25 cellular contexts compared by ENCODE assay signal in genomic region chr4:16048639-16049448, GRCh38. TPM values are rescaled to one million over a fixed set of nuclear protein-coding genes. Genes with fewer than 3 reads are reported as not detected.
DNase-seq lines count a peak whose midpoint lies in the region; ATAC-seq and TF ChIP-seq lines count a peak whose summit lies in the region.
"Had no signal": no experiment of that assay in that cellular context is flagged by ENCODE, and none has a peak within 500 bp of the region (broad histone marks: within the 10 kb centered on the region; RNA-seq: fewer than 3 reads in every experiment).

No MANE protein-coding gene starts in this region.

- H3K4me1 ChIP-seq in right cardiac atrium (ENCODE audit: control insufficient read depth, insufficient read depth, low read length): no peaks in the 10 kb centered on the region
- peaks cover 8% of the 10 kb centered on the region for H3K4me1 ChIP-seq in left ventricle myocardium inferior

- H3K4me3 ChIP-seq in right cardiac atrium (ENCODE audit: low read length) (no peak overlapping the region), left ventricle myocardium inferior (no peak overlapping the region), astrocyte of the cerebellum (ENCODE audit: low read depth, low read length) (no peak overlapping the region)
- H3K4me3 ChIP-seq: SK-N-MC had no signal

- no peaks in the 10 kb centered on the region for H3K27me3 Mint-ChIP-seq in nephron progenitor cell (ENCODE audit: low read depth, poor library complexity)

- ATAC-seq in right cardiac atrium (peak; percentile 11 to 33), GM19455 (IDR thresholded peaks at IDR 0.05; ENCODE audit: unreplicated experiment) (no peak)
- ATAC-seq: CD8-positive, alpha-beta T cell had no signal

- peaks cover 33% of the 10 kb centered on the region for H3K4me1 Mint-ChIP-seq in nephron progenitor cell

- H3K27ac ChIP-seq in right cardiac atrium (ENCODE audit: low read length): no peak overlapping the region
- H3K27ac ChIP-seq in left ventricle myocardium inferior (replicated peaks): no peak overlapping the region
- H3K27ac ChIP-seq: RWPE1, SK-N-MC had no signal

- H3K36me3 ChIP-seq in left ventricle myocardium inferior: no peaks in the 10 kb centered on the region

- in situ Hi-C loops in astrocyte of the cerebellum (cut with HindIII; ENCODE audit: low sequenced_read_pairs) (no loop called here), G401 (cut with HindIII; ENCODE audit: low sequenced_read_pairs) (no loop called here)

- H3K9me3 ChIP-seq in right cardiac atrium (ENCODE audit: control insufficient read depth, low read length) (no peaks in the 10 kb centered on the region), left ventricle myocardium inferior (replicated peaks) (no peaks in the 10 kb centered on the region)

- no peaks in the 10 kb centered on the region for H3K9me3 Mint-ChIP-seq in nephron progenitor cell
- H3K9me3 Mint-ChIP-seq: CD8-positive, alpha-beta T cell had no signal

- H3K36me3 Mint-ChIP-seq in nephron progenitor cell (ENCODE audit: low read depth): peaks cover under 1% of the 10 kb centered on the region
- H3K36me3 Mint-ChIP-seq: CD8-positive, alpha-beta T cell had no signal

- H3K27ac Mint-ChIP-seq in nephron progenitor cell: peak overlapping the region; percentile 61
- H3K27ac Mint-ChIP-seq: CD8-positive, alpha-beta T cell had no signal

- DNase-seq in right cardiac atrium (no peak), left ventricle myocardium inferior (no peak), astrocyte of the cerebellum (ENCODE audit: low read depth) (peak; percentile 13), nephron progenitor cell (no peak), inferior parietal cortex (ENCODE audit: extremely low spot score) (no peak), G401 (ENCODE audit: low spot score) (no peak)
- DNase-seq: AML-193; C1 segment of cervical spinal cord; CD8-positive, alpha-beta T cell; DND-41; KBM-7; MM.1S; NCI-H1048; NCI-H1417 treated with DMSO at 0.1 percent for 48 hours; NCI-H187 treated with DMSO at 0.1 percent for 48 hours; NCI-H2107; NCI-H345; NCI-H524; NCI-H774; SHP77 treated with DMSO at 0.1 percent for 48 hours; SW 1271 had no signal

- H3K4me3 Mint-ChIP-seq in nephron progenitor cell: no peak overlapping the region
- H3K4me3 Mint-ChIP-seq: CD8-positive, alpha-beta T cell had no signal

- WGBS in right cardiac atrium: 52% methylated on average over 16 of the region's 16 CpGs

- intact Hi-C loops in right cardiac atrium (cut with DNase I): no loop called here
- intact Hi-C loops in left ventricle myocardium inferior (cut with micrococcal nuclease): no loop called here

- TF ChIP-seq CTCF in left ventricle myocardium inferior (IDR thresholded peaks at IDR 0.05; ENCODE audit: borderline replicate concordance) (no peak), astrocyte of the cerebellum (IDR thresholded peaks at IDR 0.05; ENCODE audit: low read depth, low read length, missing control alignments) (no peak), nephron progenitor cell (IDR thresholded peaks at IDR 0.05) (no peak)

- H3K27me3 ChIP-seq in right cardiac atrium (ENCODE audit: control insufficient read depth, insufficient read depth) (no peaks in the 10 kb centered on the region), left ventricle myocardium inferior (ENCODE audit: low read depth) (no peaks in the 10 kb centered on the region)

RNA-seq across cellular contexts. Expression of gene PROM1, which starts 35.0 kb away (rescaled TPM):
- 10 to 100 TPM in 1 of 4 donors, 1 to 10 TPM in 3; 5.4 to 12.3 (median 7.3) TPM for total RNA-seq in right cardiac atrium
- polyA plus RNA-seq in right cardiac atrium: 3.2 TPM
- total RNA-seq in left ventricle myocardium inferior: 2.9 TPM
- 0.37 and 6.0 TPM in 2 replicates for total RNA-seq in G401 (2014; rRNA removed; shearing (Covaris generic))
- total RNA-seq: CD8-positive, alpha-beta T cell had no signal
- polyA plus RNA-seq: AG04450 had no signal
